ENCODE assay signal across 21 cellular contexts in the genomic region with DNA sequence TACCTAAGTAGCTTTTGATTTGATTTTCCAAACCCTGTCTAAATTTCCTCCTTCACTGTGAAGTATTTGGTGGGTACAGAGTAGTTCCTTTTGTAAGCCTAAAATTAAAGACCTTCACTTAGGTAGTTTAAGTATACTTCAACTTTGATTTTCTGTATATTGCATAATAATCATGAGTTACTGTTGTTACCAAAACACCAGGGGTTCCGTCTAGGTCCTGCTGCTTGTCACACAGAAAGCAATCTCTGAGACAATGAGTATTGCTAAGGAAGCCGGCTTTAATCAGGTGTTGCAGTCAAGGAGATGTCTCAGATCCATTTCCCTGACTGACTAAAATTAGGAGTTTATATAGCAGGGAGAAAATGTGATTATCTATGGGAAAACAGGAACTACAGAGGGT.
"Had no signal": no experiment of that assay in that cellular context is flagged by ENCODE, and none has a peak within 500 bp of the region (broad histone marks: within the 10 kb centered on the region; RNA-seq: fewer than 3 reads in every experiment).

No MANE protein-coding gene starts in this region.

- H3K4me3 Mint-ChIP-seq: activated naive CD8-positive, alpha-beta T cell treated with anti-CD3 and anti-CD28 coated beads for 36 hours; activated T-cell treated with anti-CD3 and anti-CD28 coated beads, Interleukin-2, amount 50 U/mL, for 24 hours; activated T-helper 17 cell treated with anti-CD3 and anti-CD28 coated beads, Interleukin-2, amount 50 U/mL, for 72 hours; mesothelial cell of epicardium; naive thymus-derived CD8-positive, alpha-beta T cell; stimulated activated naive CD8-positive, alpha-beta T cell treated with anti-CD3 and anti-CD28 coated beads, Interleukin-15, Interleukin-2, amounts not matched to agents 100 ng/mL and 50 ng/mL, for 24 hours had no signal

- H3K27me3 Mint-ChIP-seq: activated naive CD8-positive, alpha-beta T cell treated with anti-CD3 and anti-CD28 coated beads for 36 hours; activated T-cell treated with anti-CD3 and anti-CD28 coated beads, Interleukin-2, amount 50 U/mL, for 24 hours; activated T-helper 17 cell treated with anti-CD3 and anti-CD28 coated beads, Interleukin-2, amount 50 U/mL, for 72 hours; naive thymus-derived CD8-positive, alpha-beta T cell; progenitor cell of endocrine pancreas; stimulated activated naive CD8-positive, alpha-beta T cell treated with anti-CD3 and anti-CD28 coated beads, Interleukin-15, Interleukin-2, amounts not matched to agents 100 ng/mL and 50 ng/mL, for 24 hours had no signal

- H3K9me3 Mint-ChIP-seq: activated naive CD8-positive, alpha-beta T cell treated with anti-CD3 and anti-CD28 coated beads for 36 hours; activated T-cell treated with anti-CD3 and anti-CD28 coated beads, Interleukin-2, amount 50 U/mL, for 24 hours; activated T-helper 17 cell treated with anti-CD3 and anti-CD28 coated beads, Interleukin-2, amount 50 U/mL, for 72 hours; mesothelial cell of epicardium; naive thymus-derived CD8-positive, alpha-beta T cell; stimulated activated naive CD8-positive, alpha-beta T cell treated with anti-CD3 and anti-CD28 coated beads, Interleukin-15, Interleukin-2, amounts not matched to agents 100 ng/mL and 50 ng/mL, for 24 hours had no signal

- DNase-seq: activated CD8-positive, alpha-beta memory T cell treated with anti-CD3 and anti-CD28 coated beads for 24 hours; activated CD8-positive, alpha-beta memory T cell treated with anti-CD3 and anti-CD28 coated beads, Interleukin-2, amount 50 U/mL, for 4 hours; activated naive CD4-positive, alpha-beta T cell treated with Interleukin-2 at 50 U/mL for 16 hours; activated naive CD8-positive, alpha-beta T cell treated with anti-CD3 and anti-CD28 coated beads for 36 hours; activated T-cell treated with anti-CD3 and anti-CD28 coated beads, Interleukin-2, amount 50 U/mL, for 24 hours; amygdala; cerebellar nuclear complex; cortex of kidney; erythroblast; foreskin fibroblast; naive thymus-derived CD8-positive, alpha-beta T cell; stimulated activated CD4-positive, alpha-beta T cell treated with anti-CD3 and anti-CD28 coated beads, Interleukin-12 subunit alpha, Interleukin-12 subunit beta, amount 100 ng/mL, for 4 hours; substantia nigra; T-helper 1 cell; thyroid gland had no signal

- H3K27ac ChIP-seq: right atrium auricular region, thyroid gland had no signal

- H3K36me3 ChIP-seq: right atrium auricular region, thyroid gland had no signal

- H3K4me1 ChIP-seq: right atrium auricular region had no signal

- ATAC-seq: activated T-helper 17 cell treated with anti-CD3 and anti-CD28 coated beads, Interleukin-2, amount 50 U/mL, for 72 hours; naive thymus-derived CD8-positive, alpha-beta T cell had no signal

- H3K9me3 ChIP-seq: right atrium auricular region, thyroid gland had no signal

- H3K4me3 ChIP-seq: lung, right atrium auricular region, thyroid gland had no signal

- H3K27ac Mint-ChIP-seq: activated naive CD8-positive, alpha-beta T cell treated with anti-CD3 and anti-CD28 coated beads for 36 hours; activated T-cell treated with anti-CD3 and anti-CD28 coated beads, Interleukin-2, amount 50 U/mL, for 24 hours; activated T-helper 17 cell treated with anti-CD3 and anti-CD28 coated beads, Interleukin-2, amount 50 U/mL, for 72 hours; mesothelial cell of epicardium; stimulated activated naive CD8-positive, alpha-beta T cell treated with anti-CD3 and anti-CD28 coated beads, Interleukin-15, Interleukin-2, amounts not matched to agents 100 ng/mL and 50 ng/mL, for 24 hours had no signal

- H3K27me3 ChIP-seq: right atrium auricular region, thyroid gland had no signal
